ENCODE assay signal across 16 cellular contexts in genomic region chr14:35992816-35993511, GRCh38.
"Had no signal": no experiment of that assay in that cellular context is flagged by ENCODE, and none has a peak within 500 bp of the region (broad histone marks: within the 10 kb centered on the region; RNA-seq: fewer than 3 reads in every experiment).

No MANE protein-coding gene starts in this region.

- ATAC-seq: activated CD4-positive, CD25-positive, alpha-beta regulatory T cell treated with anti-CD3 and anti-CD28 coated beads, Interleukin-2, amount 50 U/mL, for 24 hours; activated naive CD4-positive, alpha-beta T cell treated with anti-CD3 and anti-CD28 coated beads, Interleukin-2, amount 50 U/mL, for 72 hours; activated T-cell treated with anti-CD3 and anti-CD28 coated beads, Interleukin-2, amount 50 U/mL, for 4 hours; left cardiac atrium; naive thymus-derived CD4-positive, alpha-beta T cell; right cardiac atrium had no signal

- H3K4me3 Mint-ChIP-seq: activated T-cell treated with anti-CD3 and anti-CD28 coated beads, Interleukin-2, amount 50 U/mL, for 4 hours; immature natural killer cell; naive thymus-derived CD4-positive, alpha-beta T cell had no signal

- H3K36me3 Mint-ChIP-seq: activated naive CD4-positive, alpha-beta T cell treated with anti-CD3 and anti-CD28 coated beads, Interleukin-2, amount 50 U/mL, for 72 hours; immature natural killer cell had no signal

- DNase-seq: activated CD4-positive, alpha-beta T cell treated with anti-CD3 and anti-CD28 coated beads, Interleukin-2, amount 50 U/mL, for 4 hours; activated effector memory CD4-positive, alpha-beta T cell treated with anti-CD3 and anti-CD28 coated beads, Interleukin-2, amount 50 U/mL, for 16 hours; activated T-cell treated with anti-CD3 and anti-CD28 coated beads, Interleukin-2, amount 50 U/mL, for 4 hours; amniotic stem cell; brain microvascular endothelial cell; esophagus squamous epithelium; foreskin fibroblast; immature natural killer cell; left cardiac atrium; naive thymus-derived CD4-positive, alpha-beta T cell; right cardiac atrium; small intestine; transverse colon had no signal

- H3K4me1 Mint-ChIP-seq: immature natural killer cell; naive thymus-derived CD4-positive, alpha-beta T cell had no signal

- H3K9me3 Mint-ChIP-seq: activated naive CD4-positive, alpha-beta T cell treated with anti-CD3 and anti-CD28 coated beads, Interleukin-2, amount 50 U/mL, for 72 hours; activated T-cell treated with anti-CD3 and anti-CD28 coated beads, Interleukin-2, amount 50 U/mL, for 4 hours had no signal

- H3K27me3 Mint-ChIP-seq: progenitor cell of endocrine pancreas had no signal

- H3K27ac ChIP-seq: brain microvascular endothelial cell, esophagus squamous epithelium, transverse colon had no signal

- H3K27ac Mint-ChIP-seq: activated naive CD4-positive, alpha-beta T cell treated with anti-CD3 and anti-CD28 coated beads, Interleukin-2, amount 50 U/mL, for 72 hours; immature natural killer cell; naive thymus-derived CD4-positive, alpha-beta T cell; progenitor cell of endocrine pancreas had no signal
